ENCODE assay signal across 19 cellular contexts in the genomic region with DNA sequence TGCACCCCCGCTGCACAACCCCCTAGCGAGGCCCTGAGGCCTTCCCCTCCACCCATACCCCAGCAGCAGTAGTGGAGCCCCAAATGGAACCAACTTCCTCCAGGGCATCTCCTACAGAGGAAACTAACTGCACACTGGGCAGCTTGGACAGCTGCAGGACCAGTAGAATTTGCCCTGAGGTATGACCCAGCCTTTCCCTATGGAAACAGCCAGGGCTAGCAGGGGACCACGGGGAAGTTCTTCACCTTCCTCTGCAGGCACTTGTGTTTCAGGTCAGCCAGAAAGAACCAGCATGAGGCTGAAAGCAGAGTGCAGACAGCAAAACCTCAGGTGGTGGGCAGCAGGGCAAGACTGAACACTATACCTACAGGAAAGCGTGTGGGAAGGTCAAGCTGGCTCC. TPM values are rescaled to one million over a fixed set of nuclear protein-coding genes. Genes with fewer than 3 reads are reported as not detected.
A peak's percentile ranks its signal among the peaks of the same experiment; 100 is the strongest.
DNase-seq lines count a peak whose midpoint lies in the region; ATAC-seq and TF ChIP-seq lines count a peak whose summit lies in the region.
"Had no signal": no experiment of that assay in that cellular context is flagged by ENCODE, and none has a peak within 500 bp of the region (broad histone marks: within the 10 kb centered on the region; RNA-seq: fewer than 3 reads in every experiment).

No MANE protein-coding gene starts in this region.

- no peak overlapping the region for H2BK15ac ChIP-seq in neuronal stem cell (ENCODE audit: low read length)

- H3K23ac ChIP-seq in neuronal stem cell (ENCODE audit: low read depth, low read length, poor library complexity): no peak overlapping the region

- no peak overlapping the region for H4K91ac ChIP-seq in neuronal stem cell (ENCODE audit: low read depth, low read length, poor library complexity)

- H3K4me3 Mint-ChIP-seq in natural killer cell treated with Interleukin-12 subunit alpha and Interleukin-12 subunit beta and Interleukin-15 and Interleukin-18, amount 100 ng/mL, for 72 hours: no peak overlapping the region
- no peak overlapping the region for H3K4me3 Mint-ChIP-seq in natural killer cell
- H3K4me3 Mint-ChIP-seq: CD4-positive, CD25-positive, alpha-beta regulatory T cell; CD8-positive, alpha-beta memory T cell; H9 had no signal

- H2BK12ac ChIP-seq in neuronal stem cell (ENCODE audit: low read length): no peak overlapping the region

- H2AK5ac ChIP-seq in neuronal stem cell (ENCODE audit: low read depth, low read length): no peak overlapping the region

- H3K27me3 Mint-ChIP-seq in natural killer cell treated with Interleukin-12 subunit alpha and Interleukin-12 subunit beta and Interleukin-15 and Interleukin-18, amount 100 ng/mL, for 72 hours: peaks cover 3 to 15% of the 10 kb centered on the region in 2 donors
- peaks cover 4 to 18% of the 10 kb centered on the region in 2 donors for H3K27me3 Mint-ChIP-seq in natural killer cell (ENCODE audit: low read depth in 2 of 2)
- H3K27me3 Mint-ChIP-seq: CD8-positive, alpha-beta memory T cell had no signal

- peaks cover 2 to 9% of the 10 kb centered on the region in 2 donors for H3K4me1 Mint-ChIP-seq in natural killer cell treated with Interleukin-12 subunit alpha and Interleukin-12 subunit beta and Interleukin-15 and Interleukin-18, amount 100 ng/mL, for 72 hours (ENCODE audit: low read depth in 2 of 2)
- peaks cover 3 to 4% of the 10 kb centered on the region in 2 donors for H3K4me1 Mint-ChIP-seq in natural killer cell

- H3F3A ChIP-seq in smooth muscle cell (ENCODE audit: low read depth): peaks cover 6% of the 10 kb centered on the region

- no CpG with 5 or more reads among the region's 4 CpGs for WGBS in neuronal stem cell (ENCODE audit: extremely low coverage in 2 of 2, insufficient read length in 2 of 2, insufficient replicate concordance in 1 of 2), 2 donors
- 82% methylated on average over 4 of the region's 4 CpGs for WGBS in smooth muscle cell (ENCODE audit: low lambda C conversion rate)

- H3K4me1 ChIP-seq in neuronal stem cell (ENCODE audit: control insufficient read depth in 2 of 2, insufficient read depth in 1 of 2, low read depth in 1 of 2, low read length in 2 of 2): peaks cover 0 to 4% of the 10 kb centered on the region in 2 donors
- no peaks in the 10 kb centered on the region for H3K4me1 ChIP-seq in smooth muscle cell (ENCODE audit: low read depth)

- peak; percentile 38 to 43 for ATAC-seq in natural killer cell treated with Interleukin-12 subunit alpha and Interleukin-12 subunit beta and Interleukin-15 and Interleukin-18, amount 100 ng/mL, for 72 hours
- no peak for ATAC-seq in natural killer cell
- ATAC-seq: A549, GM12878 had no signal

- no peak overlapping the region for H3K27ac Mint-ChIP-seq in natural killer cell treated with Interleukin-12 subunit alpha and Interleukin-12 subunit beta and Interleukin-15 and Interleukin-18, amount 100 ng/mL, for 72 hours
- no peak overlapping the region for H3K27ac Mint-ChIP-seq in natural killer cell
- H3K27ac Mint-ChIP-seq: CD4-positive, CD25-positive, alpha-beta regulatory T cell; CD8-positive, alpha-beta memory T cell; H9 had no signal

- H3K4me3 ChIP-seq in neuronal stem cell (ENCODE audit: low read length in 2 of 2): peak overlapping the region in 1 of 2 donors; percentile 53
- H3K4me3 ChIP-seq in smooth muscle cell: no peak overlapping the region
- H3K4me3 ChIP-seq: A549, GM12878 had no signal

- H3K36me3 ChIP-seq in neuronal stem cell (replicated peaks in 1 of 2; ENCODE audit: control insufficient read depth in 2 of 2, insufficient read depth in 2 of 2, low read length in 2 of 2) (no peaks in the 10 kb centered on the region), smooth muscle cell (ENCODE audit: low read depth) (no peaks in the 10 kb centered on the region)

- H2BK120ac ChIP-seq in neuronal stem cell (ENCODE audit: low read depth, low read length): no peak overlapping the region

- H3K79me2 ChIP-seq in smooth muscle cell (ENCODE audit: low read depth): no peaks in the 10 kb centered on the region

- H3K4me2 ChIP-seq in neuronal stem cell (ENCODE audit: insufficient read depth, low read length, poor library complexity, severe bottlenecking) (no peak overlapping the region), smooth muscle cell (no peak overlapping the region)
- H3K4me2 ChIP-seq: A549 had no signal

- peak; percentile 32 to 88 (median 78) for DNase-seq in NCI-H1417 (lab: John Stamatoyannopoulos, UW)
- DNase-seq in NCI-H1417 treated with DMSO at 0.1 percent for 48 hours (lab: John Stamatoyannopoulos, UW): no peak
- DNase-seq in natural killer cell treated with Interleukin-12 subunit alpha and Interleukin-12 subunit beta and Interleukin-15 and Interleukin-18, amount 100 ng/mL, for 72 hours (ENCODE audit: low spot score): no peak
- DNase-seq in natural killer cell: no peak
- no peak for DNase-seq in neuronal stem cell (ENCODE audit: low spot score)
- DNase-seq in smooth muscle cell (lab: John Stamatoyannopoulos, UW; ENCODE audit: unreplicated experiment): no peak
- no peak for DNase-seq in activated CD8-positive, alpha-beta memory T cell treated with anti-CD3 and anti-CD28 coated beads for 24 hours
- DNase-seq: C1 segment of cervical spinal cord; Caco-2; CD4-positive, CD25-positive, alpha-beta regulatory T cell; CD8-positive, alpha-beta memory T cell; DMS153; DND-41; EL; H9; IMR-90 had no signal

- H2AFZ ChIP-seq in neuronal stem cell (ENCODE audit: low read length): peak overlapping the region; percentile 36
- no peak overlapping the region for H2AFZ ChIP-seq in smooth muscle cell (ENCODE audit: low read depth)

- H3K27me3 ChIP-seq in neuronal stem cell (ENCODE audit: control insufficient read depth in 3 of 3, insufficient read depth in 3 of 3, low read depth in 1 of 3, low read length in 3 of 3): peaks cover 0 to 7% (median 0%) of the 10 kb centered on the region in 3 experiments
- H3K27me3 ChIP-seq in smooth muscle cell (ENCODE audit: low read depth): no peaks in the 10 kb centered on the region

- intact Hi-C loops in natural killer cell (cut with micrococcal nuclease): no loop called here

- no peaks in the 10 kb centered on the region for H4K20me1 ChIP-seq in smooth muscle cell (ENCODE audit: low read depth)

- H3K18ac ChIP-seq in neuronal stem cell (ENCODE audit: low read length): no peak overlapping the region

- no peak overlapping the region for H4K8ac ChIP-seq in neuronal stem cell (ENCODE audit: low read depth, low read length)

- no peaks in the 10 kb centered on the region for H3K36me3 Mint-ChIP-seq in natural killer cell treated with Interleukin-12 subunit alpha and Interleukin-12 subunit beta and Interleukin-15 and Interleukin-18, amount 100 ng/mL, for 72 hours
- H3K36me3 Mint-ChIP-seq in natural killer cell: no peaks in the 10 kb centered on the region
- H3K36me3 Mint-ChIP-seq: CD4-positive, CD25-positive, alpha-beta regulatory T cell had no signal

- no peak overlapping the region for H2BK5ac ChIP-seq in neuronal stem cell (ENCODE audit: low read length)

- no peak overlapping the region for H3K9ac ChIP-seq in neuronal stem cell (ENCODE audit: low read depth, low read length, poor library complexity)
- no peak overlapping the region for H3K9ac ChIP-seq in smooth muscle cell (ENCODE audit: low read depth)

- H3K9me3 ChIP-seq in neuronal stem cell (replicated peaks in 1 of 2; ENCODE audit: control insufficient read depth in 2 of 2, insufficient read depth in 1 of 2, low read depth in 1 of 2, low read length in 2 of 2) (peaks cover 0 to 5% of the 10 kb centered on the region in 2 donors), smooth muscle cell (replicated peaks; ENCODE audit: low read depth) (no peaks in the 10 kb centered on the region)
- H3K9me3 ChIP-seq: Caco-2 had no signal

- H3K4ac ChIP-seq in neuronal stem cell (ENCODE audit: low read length): no peak overlapping the region

- no peaks in the 10 kb centered on the region for H3K9me3 Mint-ChIP-seq in natural killer cell treated with Interleukin-12 subunit alpha and Interleukin-12 subunit beta and Interleukin-15 and Interleukin-18, amount 100 ng/mL, for 72 hours
- H3K9me3 Mint-ChIP-seq in natural killer cell: no peaks in the 10 kb centered on the region
- H3K9me3 Mint-ChIP-seq: CD8-positive, alpha-beta memory T cell had no signal

- no peak overlapping the region for H3K14ac ChIP-seq in neuronal stem cell (ENCODE audit: low read length)

- H3K79me1 ChIP-seq in neuronal stem cell (ENCODE audit: low read depth, low read length): no peaks in the 10 kb centered on the region

- H3K27ac ChIP-seq in neuronal stem cell (replicated peaks; ENCODE audit: low read length) (no peak overlapping the region), smooth muscle cell (ENCODE audit: low read depth) (no peak overlapping the region)
- H3K27ac ChIP-seq: 22Rv1, A549 had no signal

- TF ChIP-seq CTCF in natural killer cell (IDR thresholded peaks at IDR 0.05): no peak
- TF ChIP-seq CTCF in smooth muscle cell (IDR thresholded peaks at IDR 0.05; ENCODE audit: borderline replicate concordance, insufficient read depth, poor library complexity, severe bottlenecking): no peak

RNA-seq across cellular contexts. Expression of a gene that starts 5.7 kb away (rescaled TPM):
- total RNA-seq in natural killer cell treated with Interleukin-12 subunit alpha and Interleukin-12 subunit beta and Interleukin-15 and Interleukin-18, amount 100 ng/mL, for 72 hours: 1 to 10 TPM in 1 of 2 donors, under 1 TPM in 1; 0.26 to 1.5 TPM
- total RNA-seq in natural killer cell: 1 to 10 TPM in 2 of 3 donors, under 1 TPM in 1; 0.45 to 4.9 (median 1.4) TPM
- polyA plus RNA-seq in neuronal stem cell (2013, experiment 1 of 2): 3.0 TPM
- 3.2 TPM for polyA plus RNA-seq in neuronal stem cell (2013, experiment 2 of 2)
- total RNA-seq in smooth muscle cell: 0.58 and 1.5 TPM in 2 replicates
- 1.5 and 1.9 TPM in 2 replicates for polyA plus RNA-seq in smooth muscle cell

Comparison
In these comparisons a context has a peak if more than half of its experiments do, and no peak if none do; other contexts are left out.
1. DNase-seq: peak in NCI-H1417 (3 of 3); none in NCI-H1417 treated with DMSO at 0.1 percent for 48 hours (single experiment), natural killer cell treated with Interleukin-12 subunit alpha and Interleukin-12 subunit beta and Interleukin-15 and Interleukin-18, amount 100 ng/mL, for 72 hours (single experiment), natural killer cell (single experiment), neuronal stem cell (single experiment), smooth muscle cell (single experiment) and activated CD8-positive, alpha-beta memory T cell treated with anti-CD3 and anti-CD28 coated beads for 24 hours (single experiment).
2. ATAC-seq: peak in natural killer cell treated with Interleukin-12 subunit alpha and Interleukin-12 subunit beta and Interleukin-15 and Interleukin-18, amount 100 ng/mL, for 72 hours (2 of 2); none in natural killer cell (0 of 3).